Comparison of ENCODE assay signal across 21 cellular contexts in genomic region chr5:88393082-88393481, GRCh38.
DNase-seq lines count a peak whose midpoint lies in the region; ATAC-seq and TF ChIP-seq lines count a peak whose summit lies in the region.
"Had no signal": no experiment of that assay in that cellular context is flagged by ENCODE, and none has a peak within 500 bp of the region (broad histone marks: within the 10 kb centered on the region; RNA-seq: fewer than 3 reads in every experiment).

No MANE protein-coding gene starts in this region.

- no peaks in the 10 kb centered on the region for H3K9me3 Mint-ChIP-seq in natural killer cell treated with Interleukin-12 subunit alpha and Interleukin-12 subunit beta and Interleukin-15 and Interleukin-18, amount 100 ng/mL, for 72 hours
- H3K9me3 Mint-ChIP-seq: H9 had no signal

- CTCF ChIA-PET in HEK293 (lab: Yijun Ruan, JAX): interaction anchor here (0.8 kb wide), 1 partner anchor 51 kb away, joined by 3 read pairs; no protein-coding TSS in a partner anchor

- no peaks in the 10 kb centered on the region for H3K4me1 Mint-ChIP-seq in natural killer cell treated with Interleukin-12 subunit alpha and Interleukin-12 subunit beta and Interleukin-15 and Interleukin-18, amount 100 ng/mL, for 72 hours (ENCODE audit: low read depth in 2 of 2)
- H3K4me1 Mint-ChIP-seq: B cell had no signal

- no peak overlapping the region for H3K27ac ChIP-seq in HEK293 (ENCODE audit: extremely low read depth, low read depth, low read length)
- peak overlapping the region; percentile 76 for H3K27ac ChIP-seq in angular gyrus (ENCODE audit: low read depth, low read length)
- peak overlapping the region; percentile 83 to 99 (median 96) for H3K27ac ChIP-seq in dorsolateral prefrontal cortex
- H3K27ac ChIP-seq in neural cell (ENCODE audit: low read length): peak overlapping the region; percentile 44

- TF ChIP-seq EP300 in neural cell (conservative IDR thresholded peaks at IDR 0.05; ENCODE audit: poor library complexity, severe bottlenecking): no peak

- peak overlapping the region; percentile 21 for H3K9ac ChIP-seq in neural cell (ENCODE audit: low read length)

- no peak overlapping the region for H2AFZ ChIP-seq in neural cell (ENCODE audit: low read depth, low read length)

- no peaks in the 10 kb centered on the region for H3K9me2 ChIP-seq in neural cell (ENCODE audit: insufficient read depth, low read length)

- peaks cover 73% of the 10 kb centered on the region for H3K79me2 ChIP-seq in neural cell (replicated peaks; ENCODE audit: insufficient read depth, low read length)

- H4K20me1 ChIP-seq in neural cell (ENCODE audit: insufficient read depth): no peaks in the 10 kb centered on the region

- peaks cover 37 to 52% of the 10 kb centered on the region in 2 donors for H3K27me3 Mint-ChIP-seq in natural killer cell treated with Interleukin-12 subunit alpha and Interleukin-12 subunit beta and Interleukin-15 and Interleukin-18, amount 100 ng/mL, for 72 hours

- no peak overlapping the region for H3K4me2 ChIP-seq in neural cell (ENCODE audit: low read length)

- H3K9me3 ChIP-seq in HEK293 (ENCODE audit: control insufficient read depth, insufficient read depth, low read depth, low read length) (no peaks in the 10 kb centered on the region), neural cell (ENCODE audit: low read length) (no peaks in the 10 kb centered on the region), mucosa of descending colon (no peaks in the 10 kb centered on the region)

- POLR2A ChIA-PET in HEK293 (lab: Yijun Ruan, JAX): no interaction called here

- H3K36me3 Mint-ChIP-seq in natural killer cell treated with Interleukin-12 subunit alpha and Interleukin-12 subunit beta and Interleukin-15 and Interleukin-18, amount 100 ng/mL, for 72 hours: no peaks in the 10 kb centered on the region
- H3K36me3 Mint-ChIP-seq: CD4-positive, CD25-positive, alpha-beta regulatory T cell had no signal

- DNase-seq in dorsolateral prefrontal cortex (no peak), KBM-7 (no peak), mucosa of descending colon (no peak)
- DNase-seq in natural killer cell treated with Interleukin-12 subunit alpha and Interleukin-12 subunit beta and Interleukin-15 and Interleukin-18, amount 100 ng/mL, for 72 hours (ENCODE audit: low spot score): no peak
- DNase-seq in activated CD4-positive, alpha-beta T cell treated with anti-CD3 and anti-CD28 coated beads for 4 hours: no peak
- DNase-seq: CD4-positive, CD25-positive, alpha-beta regulatory T cell; COR-L47; DMS 273 treated with DMSO at 0.1 percent for 48 hours; DND-41; H9; NCI-H1417; NCI-H187; NCI-H2107; NCI-H524; PC-3; RPMI8226; SHP77 treated with DMSO at 0.1 percent for 48 hours had no signal

- no peak overlapping the region for H3K27ac Mint-ChIP-seq in natural killer cell treated with Interleukin-12 subunit alpha and Interleukin-12 subunit beta and Interleukin-15 and Interleukin-18, amount 100 ng/mL, for 72 hours
- H3K27ac Mint-ChIP-seq: B cell had no signal

- no peak for ATAC-seq in natural killer cell treated with Interleukin-12 subunit alpha and Interleukin-12 subunit beta and Interleukin-15 and Interleukin-18, amount 100 ng/mL, for 72 hours
- no peak for ATAC-seq in mucosa of descending colon
- ATAC-seq: PC-3 had no signal

- intact Hi-C loops in dorsolateral prefrontal cortex (cut with DNase I): loop anchor here (5.0 to 10.0 kb wide), 5 partner anchors 248 to 608 kb away; no protein-coding TSS in a partner anchor
- intact Hi-C loops in mucosa of descending colon (cut with DNase I, micrococcal nuclease): no loop called here

- in situ Hi-C loops in KBM-7 (cut with MboI; ENCODE audit: low pct_unique_long_range_greater_than_20kb, low sequenced_read_pairs): no loop called here

- H3K36me3 ChIP-seq in HEK293 (ENCODE audit: control insufficient read depth in 2 of 2, insufficient read depth in 1 of 2, low read length in 2 of 2) (no peaks in the 10 kb centered on the region), neural cell (ENCODE audit: insufficient read depth, low read length) (no peaks in the 10 kb centered on the region), mucosa of descending colon (ENCODE audit: low read depth) (no peaks in the 10 kb centered on the region)

- no peak for TF ChIP-seq CTCF in HEK293 (tag by site-specific recombination; IDR thresholded peaks at IDR 0.05)
- TF ChIP-seq CTCF in dorsolateral prefrontal cortex (IDR thresholded peaks at IDR 0.05 in 54 of 56, conservative IDR thresholded peaks at IDR 0.05 in 2 of 56; ENCODE audit: low read depth in 1 of 56, partially characterized antibody in 56 of 56): no peak
- TF ChIP-seq CTCF in neural cell (IDR thresholded peaks at IDR 0.05; ENCODE audit: poor library complexity, severe bottlenecking): no peak
- no peak for TF ChIP-seq CTCF in mucosa of descending colon (IDR thresholded peaks at IDR 0.05)

- H3K27me3 ChIP-seq in dorsolateral prefrontal cortex (no peaks in the 10 kb centered on the region), neural cell (ENCODE audit: insufficient read depth, low read depth, low read length) (no peaks in the 10 kb centered on the region)

- H3K4me1 ChIP-seq in HEK293 (ENCODE audit: control insufficient read depth, insufficient read depth, low read length) (peaks cover 17% of the 10 kb centered on the region), mucosa of descending colon (ENCODE audit: low read depth) (no peaks in the 10 kb centered on the region)

- H3K4me3 Mint-ChIP-seq in natural killer cell treated with Interleukin-12 subunit alpha and Interleukin-12 subunit beta and Interleukin-15 and Interleukin-18, amount 100 ng/mL, for 72 hours: no peak overlapping the region
- H3K4me3 Mint-ChIP-seq: B cell; CD4-positive, CD25-positive, alpha-beta regulatory T cell; H9 had no signal

- H3K4me3 ChIP-seq in HEK293 (ENCODE audit: low read depth, low read length): no peak overlapping the region
- peak overlapping the region in 53 of 59 donors; percentile 4 to 70 (median 29) for H3K4me3 ChIP-seq in dorsolateral prefrontal cortex
- H3K4me3 ChIP-seq in neural cell (ENCODE audit: low read length): no peak overlapping the region
- no peak overlapping the region for H3K4me3 ChIP-seq in mucosa of descending colon

- H3F3A ChIP-seq in neural cell (ENCODE audit: insufficient read depth, low read length, poor library complexity, severe bottlenecking): peaks cover 14% of the 10 kb centered on the region

- no peak for TF ChIP-seq RAD21 in neural cell (conservative IDR thresholded peaks at IDR 0.05)

TF ChIP-seq in HEK293, 187 proteins besides CTCF, POLR2A, EP300 and RAD21 (continues in another document):
- TF ChIP-seq ZNF626 (tag by site-specific recombination; IDR thresholded peaks at IDR 0.05): no peak
- TF ChIP-seq KLF1 (tag by site-specific recombination; IDR thresholded peaks at IDR 0.05): no peak
- TF ChIP-seq, protein P1, sequence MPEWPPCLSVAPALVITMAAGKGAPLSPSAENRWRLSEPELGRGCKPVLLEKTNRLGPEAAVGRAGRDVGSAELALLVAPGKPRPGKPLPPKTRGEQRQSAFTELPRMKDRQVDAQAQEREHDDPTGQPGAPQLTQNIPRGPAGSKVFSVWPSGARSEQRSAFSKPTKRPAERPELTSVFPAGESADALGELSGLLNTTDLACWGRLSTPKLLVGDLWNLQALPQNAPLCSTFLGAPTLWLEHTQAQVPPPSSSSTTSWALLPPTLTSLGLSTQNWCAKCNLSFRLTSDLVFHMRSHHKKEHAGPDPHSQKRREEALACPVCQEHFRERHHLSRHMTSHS (tag by site-specific recombination; IDR thresholded peaks at IDR 0.05): no peak
- TF ChIP-seq ZNF792 (tag by site-specific recombination; IDR thresholded peaks at IDR 0.05): no peak
- no peak for TF ChIP-seq ZNF138 (tag by site-specific recombination; IDR thresholded peaks at IDR 0.05; ENCODE audit: borderline replicate concordance)
- no peak for TF ChIP-seq ZNF704 (tag by site-specific recombination; IDR thresholded peaks at IDR 0.05)
- TF ChIP-seq ZEB2 (tag by site-specific recombination; IDR thresholded peaks at IDR 0.05): no peak
- no peak for TF ChIP-seq HOXC10 (CRISPR knock-in tag; IDR thresholded peaks at IDR 0.05)

TF ChIP-seq in neural cell, 6 proteins besides CTCF, POLR2A, EP300 and RAD21:
- TF ChIP-seq SMC3 (conservative IDR thresholded peaks at IDR 0.05; ENCODE audit: poor library complexity) (no peak), EZH2 (IDR thresholded peaks at IDR 0.05; ENCODE audit: borderline replicate concordance, insufficient read depth, low read length, poor library complexity, severe bottlenecking) (no peak)
TF ChIP-seq in neural cell: peak in this region for 0.

Comparison
In these comparisons a context has a peak if more than half of its experiments do, and no peak if none do; other contexts are left out.
1. H3K4me3 ChIP-seq: peak in dorsolateral prefrontal cortex (53 of 59); none in HEK293 (single experiment), neural cell (single experiment) and mucosa of descending colon (single experiment).
2. intact Hi-C loops: an anchor here in dorsolateral prefrontal cortex (5.0 to 10.0 kb wide); none called in mucosa of descending colon.